8 cellular contexts compared by ENCODE assay signal in the genomic region with DNA sequence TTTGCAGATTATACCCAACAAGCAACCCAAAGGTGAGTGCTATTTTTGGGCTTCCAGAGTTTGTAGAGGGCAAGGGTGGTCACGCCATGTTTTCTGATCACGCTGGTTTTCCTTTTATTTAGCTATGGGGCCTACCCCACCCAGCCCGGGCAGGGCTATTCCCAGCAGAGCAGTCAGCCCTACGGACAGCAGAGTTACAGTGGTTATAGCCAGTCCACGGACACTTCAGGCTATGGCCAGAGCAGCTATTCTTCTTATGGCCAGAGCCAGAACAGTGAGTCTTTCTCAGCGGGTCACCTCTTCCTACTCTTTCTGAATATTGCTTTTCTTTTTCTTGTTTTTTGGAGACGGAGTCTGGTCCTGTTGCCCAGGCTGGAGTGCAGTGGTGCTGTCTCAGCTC. TPM values are rescaled to one million over a fixed set of nuclear protein-coding genes. Genes with fewer than 3 reads are reported as not detected.
DNase-seq lines count a peak whose midpoint lies in the region; ATAC-seq and TF ChIP-seq lines count a peak whose summit lies in the region.

No MANE protein-coding gene starts in this region.

- peaks cover 77% of the 10 kb centered on the region for H3K36me3 Mint-ChIP-seq in activated T-cell treated with anti-CD3 and anti-CD28 coated beads, Interleukin-2, amount 50 U/mL, for 24 hours (ENCODE audit: low read depth)
- peaks cover 69% of the 10 kb centered on the region for H3K36me3 Mint-ChIP-seq in activated CD8-positive, alpha-beta T cell treated with anti-CD3 and anti-CD28 coated beads, Interleukin-2, amount 10 ng/mL, durations not matched to agents 7 days and 5 days (ENCODE audit: low read depth)

- in situ Hi-C loops in GM13976 (cut with MboI; ENCODE audit: low sequenced_read_pairs, unreplicated experiment), result loop anchor here (25.0 kb wide), 1 partner anchor 180 kb away; a partner anchor contains a TSS

- H3K9ac ChIP-seq in iPS-18a (ENCODE audit: low read length) (peak overlapping the region; percentile 99), stomach smooth muscle (ENCODE audit: low read length in 2 of 2) (peak overlapping the region; percentile 39 to 58)

- H3K4me1 Mint-ChIP-seq in activated T-cell treated with anti-CD3 and anti-CD28 coated beads, Interleukin-2, amount 50 U/mL, for 24 hours (ENCODE audit: low read depth), result peaks cover 70% of the 10 kb centered on the region
- H3K4me1 Mint-ChIP-seq in activated CD8-positive, alpha-beta T cell treated with anti-CD3 and anti-CD28 coated beads, Interleukin-2, amount 10 ng/mL, durations not matched to agents 7 days and 5 days (ENCODE audit: low read depth), result peaks cover 68% of the 10 kb centered on the region

- no peaks in the 10 kb centered on the region for H3K9me3 ChIP-seq in iPS-18a (ENCODE audit: control insufficient read depth, low read depth, low read length)
- no peaks in the 10 kb centered on the region for H3K9me3 ChIP-seq in stomach smooth muscle (ENCODE audit: control insufficient read depth in 2 of 2, low read length in 2 of 2)

- H3K27me3 ChIP-seq in iPS-18a (ENCODE audit: control insufficient read depth, insufficient read depth, low read length), result no peaks in the 10 kb centered on the region
- no peaks in the 10 kb centered on the region for H3K27me3 ChIP-seq in stomach smooth muscle (ENCODE audit: control insufficient read depth in 1 of 2, insufficient read depth in 2 of 2, low read length in 2 of 2)

- peak overlapping the region; percentile 96 for H3K4me3 Mint-ChIP-seq in activated T-cell treated with anti-CD3 and anti-CD28 coated beads, Interleukin-2, amount 50 U/mL, for 24 hours
- peak overlapping the region; percentile 94 for H3K4me3 Mint-ChIP-seq in activated CD8-positive, alpha-beta T cell treated with anti-CD3 and anti-CD28 coated beads, Interleukin-2, amount 10 ng/mL, durations not matched to agents 7 days and 5 days

- no peak for ATAC-seq in activated CD8-positive, alpha-beta T cell treated with anti-CD3 and anti-CD28 coated beads, Interleukin-2, amount 10 ng/mL, durations not matched to agents 7 days and 5 days

- H3K36me3 ChIP-seq in iPS-18a (ENCODE audit: control insufficient read depth, low read depth, low read length), result peaks cover 54% of the 10 kb centered on the region
- peaks cover 38 to 41% of the 10 kb centered on the region in 2 donors for H3K36me3 ChIP-seq in stomach smooth muscle (ENCODE audit: control insufficient read depth in 2 of 2, insufficient read depth in 2 of 2, low read length in 2 of 2)

- POLR2A ChIA-PET in activated CD8-positive, alpha-beta T cell treated with anti-CD3 and anti-CD28 coated beads, Interleukin-2, amount 10 ng/mL, durations not matched to agents 7 days and 5 days (lab: Charles Lee), result interaction anchor here (0.6 to 6.2 kb wide), 6 partner anchors 11 to 108 kb away, joined by 3 to 87 read pairs (median 4); a partner anchor contains a TSS

- TF ChIP-seq CTCF in GM13976 (IDR thresholded peaks at IDR 0.05; ENCODE audit: borderline replicate concordance, control extremely low read depth, extremely low read depth, insufficient read depth, missing control alignments), result no peak

- DNase-seq in activated T-cell treated with anti-CD3 and anti-CD28 coated beads, Interleukin-2, amount 50 U/mL, for 24 hours, result no peak
- DNase-seq in activated T-cell treated with anti-CD3 and anti-CD28 coated beads, Interleukin-2, amount 50 U/mL, for 1 hour, result no peak
- no peak for DNase-seq in activated CD8-positive, alpha-beta T cell treated with anti-CD3 and anti-CD28 coated beads, Interleukin-2, amount 10 ng/mL, durations not matched to agents 7 days and 5 days
- DNase-seq in GM13976 (ENCODE audit: low spot score), result no peak
- no peak for DNase-seq in stimulated activated CD8-positive, alpha-beta memory T cell treated with anti-CD3 and anti-CD28 coated beads, Interleukin-4, amount 100 ng/mL, for 48 hours
- DNase-seq in activated effector memory CD4-positive, alpha-beta T cell treated with anti-CD3 and anti-CD28 coated beads, Interleukin-2, amount 50 U/mL, for 16 hours, result no peak

- H3K27ac Mint-ChIP-seq in activated T-cell treated with anti-CD3 and anti-CD28 coated beads, Interleukin-2, amount 50 U/mL, for 24 hours, result peak overlapping the region; percentile 100
- H3K27ac Mint-ChIP-seq in activated CD8-positive, alpha-beta T cell treated with anti-CD3 and anti-CD28 coated beads, Interleukin-2, amount 10 ng/mL, durations not matched to agents 7 days and 5 days, result peak overlapping the region; percentile 97

- H3K27me3 Mint-ChIP-seq in activated T-cell treated with anti-CD3 and anti-CD28 coated beads, Interleukin-2, amount 50 U/mL, for 24 hours, result no peaks in the 10 kb centered on the region
- no peaks in the 10 kb centered on the region for H3K27me3 Mint-ChIP-seq in activated CD8-positive, alpha-beta T cell treated with anti-CD3 and anti-CD28 coated beads, Interleukin-2, amount 10 ng/mL, durations not matched to agents 7 days and 5 days (ENCODE audit: low read depth)

- no peaks in the 10 kb centered on the region for H3K9me3 Mint-ChIP-seq in activated T-cell treated with anti-CD3 and anti-CD28 coated beads, Interleukin-2, amount 50 U/mL, for 24 hours
- H3K9me3 Mint-ChIP-seq in activated CD8-positive, alpha-beta T cell treated with anti-CD3 and anti-CD28 coated beads, Interleukin-2, amount 10 ng/mL, durations not matched to agents 7 days and 5 days (ENCODE audit: insufficient read depth), result no peaks in the 10 kb centered on the region

- H3K27ac ChIP-seq in iPS-18a (ENCODE audit: low read length) (no peak overlapping the region), stomach smooth muscle (ENCODE audit: low read length) (no peak overlapping the region)

- H3K4me1 ChIP-seq in iPS-18a (ENCODE audit: control insufficient read depth, low read depth, low read length) (peaks cover 5% of the 10 kb centered on the region), stomach smooth muscle (ENCODE audit: control insufficient read depth, insufficient read depth, low read length) (peaks cover 36% of the 10 kb centered on the region)

- CTCF ChIA-PET in activated CD8-positive, alpha-beta T cell treated with anti-CD3 and anti-CD28 coated beads, Interleukin-2, amount 10 ng/mL, durations not matched to agents 7 days and 5 days (lab: Charles Lee), result interaction anchor here (0.9 to 1.4 kb wide), 2 partner anchors 197 to 201 kb away, joined by 3 read pairs; a partner anchor contains a TSS

- H3K4me3 ChIP-seq in iPS-18a (ENCODE audit: low read length) (peak overlapping the region; percentile 90), stomach smooth muscle (ENCODE audit: low read length in 2 of 2) (peak overlapping the region; percentile 92)

RNA-seq across cellular contexts. Expression of a gene that starts 2.5 kb away (rescaled TPM):
- total RNA-seq in activated CD8-positive, alpha-beta T cell treated with anti-CD3 and anti-CD28 coated beads, Interleukin-2, amount 10 ng/mL, durations not matched to agents 7 days and 5 days, result 100 to 1,000 TPM; 536 to 569 TPM

RNA-seq across cellular contexts. Expression of a gene that starts 20.2 kb away (rescaled TPM):
- 10 to 100 TPM; 97.7 to 99.5 TPM for total RNA-seq in activated CD8-positive, alpha-beta T cell treated with anti-CD3 and anti-CD28 coated beads, Interleukin-2, amount 10 ng/mL, durations not matched to agents 7 days and 5 days

RNA-seq across cellular contexts. Expression of a gene that starts 31.5 kb away (rescaled TPM):
- not detected for total RNA-seq in activated CD8-positive, alpha-beta T cell treated with anti-CD3 and anti-CD28 coated beads, Interleukin-2, amount 10 ng/mL, durations not matched to agents 7 days and 5 days

RNA-seq across cellular contexts. Expression of a gene that starts 32.5 kb away (rescaled TPM):
- 1 to 10 TPM in 1 of 2 experiments, under 1 TPM in 1; 0.95 to 1.3 TPM for total RNA-seq in activated CD8-positive, alpha-beta T cell treated with anti-CD3 and anti-CD28 coated beads, Interleukin-2, amount 10 ng/mL, durations not matched to agents 7 days and 5 days

RNA-seq across cellular contexts. Expression of a gene that starts 34.5 kb away (rescaled TPM):
- total RNA-seq in activated CD8-positive, alpha-beta T cell treated with anti-CD3 and anti-CD28 coated beads, Interleukin-2, amount 10 ng/mL, durations not matched to agents 7 days and 5 days, result not detected
